8 cellular contexts compared by ENCODE assay signal in genomic region chr3:81761904-81762565, GRCh38. TPM values are rescaled to one million over a fixed set of nuclear protein-coding genes. Genes with fewer than 3 reads are reported as not detected.
DNase-seq lines count a peak whose midpoint lies in the region; FAIRE-seq and TF ChIP-seq lines count a peak whose summit lies in the region.

No MANE protein-coding gene starts in this region.

- peak overlapping the region; percentile 89 to 92 for H3K9ac ChIP-seq in kidney (ENCODE audit: low read length in 2 of 2)

- peak overlapping the region; percentile 99 for H3K27ac Mint-ChIP-seq in activated T-cell treated with anti-CD3 and anti-CD28 coated beads, Interleukin-2, amount 50 U/mL, for 24 hours
- H3K27ac Mint-ChIP-seq in activated naive CD8-positive, alpha-beta T cell = peak overlapping the region; percentile 93

- peaks cover 9% of the 10 kb centered on the region for H3K9me3 Mint-ChIP-seq in activated T-cell treated with anti-CD3 and anti-CD28 coated beads, Interleukin-2, amount 50 U/mL, for 24 hours
- no peaks in the 10 kb centered on the region for H3K9me3 Mint-ChIP-seq in activated naive CD8-positive, alpha-beta T cell (ENCODE audit: low read depth)

- peak overlapping the region; percentile 99 to 100 for H3K27ac ChIP-seq in kidney (ENCODE audit: low read depth in 2 of 2, low read length in 2 of 2)
- H3K27ac ChIP-seq in thymus (ENCODE audit: low read depth) = peak overlapping the region; percentile 99

- no peaks in the 10 kb centered on the region for H3K9me3 ChIP-seq in kidney (ENCODE audit: control insufficient read depth in 1 of 2, low read length in 2 of 2)
- H3K9me3 ChIP-seq in thymus (ENCODE audit: control insufficient read depth) = no peaks in the 10 kb centered on the region

- in situ Hi-C loops in GM13977 (cut with MboI; ENCODE audit: low pct_unique_long_range_greater_than_20kb, low sequenced_read_pairs, unreplicated experiment) = no loop called here

- intact Hi-C loops in kidney (cut with DNase I) = no loop called here

- no peak for FAIRE-seq in kidney (lab: Jason Lieb, UNC)

- H3K4me3 ChIP-seq in kidney (ENCODE audit: low read length in 2 of 2) = peak overlapping the region; percentile 79 to 91
- H3K4me3 ChIP-seq in thymus (ENCODE audit: low read length) = peak overlapping the region; percentile 82

- H3K27me3 Mint-ChIP-seq in activated T-cell treated with anti-CD3 and anti-CD28 coated beads, Interleukin-2, amount 50 U/mL, for 24 hours = no peaks in the 10 kb centered on the region
- no peaks in the 10 kb centered on the region for H3K27me3 Mint-ChIP-seq in activated naive CD8-positive, alpha-beta T cell

- H3K4me1 Mint-ChIP-seq in activated T-cell treated with anti-CD3 and anti-CD28 coated beads, Interleukin-2, amount 50 U/mL, for 24 hours (ENCODE audit: low read depth) = peaks cover 27% of the 10 kb centered on the region
- H3K4me1 Mint-ChIP-seq in activated naive CD8-positive, alpha-beta T cell (ENCODE audit: low read depth) = peaks cover 29% of the 10 kb centered on the region

- WGBS in thymus = 60% methylated on average over 6 of the region's 6 CpGs

- no peaks in the 10 kb centered on the region for H3K36me3 ChIP-seq in kidney (ENCODE audit: control insufficient read depth in 1 of 2, insufficient read depth in 2 of 2, low read length in 2 of 2)
- H3K36me3 ChIP-seq in thymus (ENCODE audit: control insufficient read depth, insufficient read depth) = no peaks in the 10 kb centered on the region

- no peaks in the 10 kb centered on the region for H3K27me3 ChIP-seq in thymus (ENCODE audit: control insufficient read depth, insufficient read depth)

- H3K4me1 ChIP-seq in kidney (ENCODE audit: control insufficient read depth in 1 of 2, insufficient read depth in 1 of 2, low read depth in 1 of 2, low read length in 2 of 2) = peaks cover 4 to 12% of the 10 kb centered on the region in 2 donors
- H3K4me1 ChIP-seq in thymus (ENCODE audit: control insufficient read depth, insufficient read depth, low read length) = peaks cover 7% of the 10 kb centered on the region

- no peak for DNase-seq in activated T-cell treated with anti-CD3 and anti-CD28 coated beads, Interleukin-2, amount 50 U/mL, for 24 hours
- DNase-seq in activated T-cell treated with anti-CD3 and anti-CD28 coated beads, Interleukin-2, amount 50 U/mL, for 48 hours = no peak
- DNase-seq in kidney (no peak), GM13977 (ENCODE audit: low spot score) (no peak), NCI-H69 (lab: John Stamatoyannopoulos, UW) (no peak), NCI-H2196 (lab: John Stamatoyannopoulos, UW; ENCODE audit: unreplicated experiment) (no peak)

- H3K36me3 Mint-ChIP-seq in activated T-cell treated with anti-CD3 and anti-CD28 coated beads, Interleukin-2, amount 50 U/mL, for 24 hours (ENCODE audit: low read depth) = peaks cover 38% of the 10 kb centered on the region
- H3K36me3 Mint-ChIP-seq in activated naive CD8-positive, alpha-beta T cell = peaks cover 19% of the 10 kb centered on the region

- peak overlapping the region; percentile 89 for H3K4me3 Mint-ChIP-seq in activated T-cell treated with anti-CD3 and anti-CD28 coated beads, Interleukin-2, amount 50 U/mL, for 24 hours
- H3K4me3 Mint-ChIP-seq in activated naive CD8-positive, alpha-beta T cell = peak overlapping the region; percentile 96

- no peak for TF ChIP-seq CTCF in kidney (IDR thresholded peaks at IDR 0.05; ENCODE audit: borderline replicate concordance, extremely low read depth, insufficient read depth)
- no peak for TF ChIP-seq CTCF in GM13977 (IDR thresholded peaks at IDR 0.05; ENCODE audit: extremely low read depth, insufficient read depth, missing control alignments)

RNA-seq across cellular contexts. Expression of gene GBE1, which starts 0.6 kb away (rescaled TPM):
- 36.2 TPM for total RNA-seq in kidney
- polyA plus RNA-seq in kidney (ENCODE audit: insufficient read depth, low read depth, low replicate concordance) (29.3 TPM), thymus (14.1 TPM)
